Comparison of ENCODE assay signal across 31 cellular contexts in the genomic region with DNA sequence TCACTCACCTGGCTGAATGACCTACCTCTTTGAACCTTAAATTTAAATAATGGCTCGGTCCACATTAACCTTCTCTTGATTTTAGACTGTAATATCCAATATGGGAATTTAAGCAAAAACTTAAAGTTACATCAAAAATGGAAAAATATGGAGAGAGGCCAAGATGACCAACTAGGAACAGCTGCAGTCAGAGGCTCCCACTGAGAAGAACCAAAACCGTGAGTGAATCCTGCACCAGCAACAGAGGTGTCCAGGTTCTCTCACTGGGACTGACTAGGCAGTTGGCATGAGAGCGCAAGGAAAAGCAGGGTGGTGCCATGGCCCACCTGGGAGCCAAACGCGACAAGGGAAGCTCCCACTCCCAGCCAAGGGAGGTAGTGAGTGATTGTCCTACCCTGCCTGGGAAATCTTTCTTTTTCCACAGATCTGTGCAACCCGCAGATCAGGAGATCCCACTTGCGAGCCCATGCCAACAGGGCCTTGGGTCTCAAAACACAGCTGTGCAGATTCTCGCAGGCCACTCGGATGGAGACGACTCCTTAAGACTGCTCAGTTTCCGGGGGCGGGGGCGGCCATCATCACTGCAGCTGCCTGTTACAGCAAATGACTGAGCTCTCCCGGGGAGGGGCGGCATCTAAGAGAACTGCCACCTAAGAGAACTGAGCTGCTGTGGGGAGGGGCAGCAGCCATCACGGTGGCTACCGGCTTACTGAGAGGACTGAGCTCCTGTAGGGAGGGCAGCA.
"Had no signal": no experiment of that assay in that cellular context is flagged by ENCODE, and none has a peak within 500 bp of the region (broad histone marks: within the 10 kb centered on the region; RNA-seq: fewer than 3 reads in every experiment).

No MANE protein-coding gene starts in this region.

- H3K27ac ChIP-seq: body of pancreas, breast epithelium, WERI-Rb-1 had no signal

- H3K9me3 ChIP-seq: body of pancreas, breast epithelium, MG63 had no signal

- H3K36me3 ChIP-seq: breast epithelium, MG63, WERI-Rb-1 had no signal

- H3K4me1 ChIP-seq: body of pancreas, breast epithelium had no signal

- H3K27me3 ChIP-seq: body of pancreas, MG63 had no signal

- H3K4me3 ChIP-seq: body of pancreas, breast epithelium, K562, MG63 had no signal

- DNase-seq: activated CD4-positive, alpha-beta T cell treated with anti-CD3 and anti-CD28 coated beads for 1 hour; activated CD4-positive, alpha-beta T cell treated with anti-CD3 and anti-CD28 coated beads, Interleukin-2, amount 10 ng/mL, durations not matched to agents 24 days and 14 days; activated CD4-positive, alpha-beta T cell treated with anti-CD3 and anti-CD28 coated beads, Interleukin-2, amount 50 U/mL, for 4 hours; activated CD4-positive, CD25-positive, alpha-beta regulatory T cell; activated CD8-positive, alpha-beta T cell treated with anti-CD3 and anti-CD28 coated beads for 36 hours; activated gamma-delta T cell; activated naive CD4-positive, alpha-beta T cell treated with Interleukin-2 at 50 U/mL for 16 hours; activated naive CD8-positive, alpha-beta T cell treated with anti-CD3 and anti-CD28 coated beads, Interleukin-2, amount 10 ng/mL, durations not matched to agents 7 days and 5 days; activated T-cell treated with anti-CD3 and anti-CD28 coated beads, Interleukin-2, amount 50 U/mL, for 24 hours; amygdala; body of pancreas; caudate nucleus; IMR-90; Karpas-422; MG63; NCI-H1048; NCI-H1105 treated with DMSO at 0.1 percent for 48 hours; NCI-H1436; NCI-H1694; NCI-H2029; NCI-H345; NCI-H524 treated with DMSO at 0.1 percent for 48 hours; SHP77 treated with DMSO at 0.1 percent for 48 hours; SW 1271; T-helper 1 cell; T-helper 2 cell; T-helper 9 cell; WERI-Rb-1 had no signal

- ATAC-seq: activated CD8-positive, alpha-beta T cell treated with anti-CD3 and anti-CD28 coated beads for 36 hours; body of pancreas; K562; Panc1 had no signal
